ENCODE assay signal across 7 cellular contexts in genomic region chr19:44113784-44114390, GRCh38. TPM values are rescaled to one million over a fixed set of nuclear protein-coding genes. Genes with fewer than 3 reads are reported as not detected.
DNase-seq lines count a peak whose midpoint lies in the region; ATAC-seq and TF ChIP-seq lines count a peak whose summit lies in the region.

No MANE protein-coding gene starts in this region.

- 7% methylated on average over 18 of the region's 18 CpGs for WGBS in hepatocyte (ENCODE audit: low lambda C conversion rate, missing lambda C conversion rate)
- 3 to 7% (median 6%) methylated on average over 15 to 18 of the region's 18 CpGs for WGBS in spleen, 5 donors

- peak overlapping the region; percentile 99 for H3K4me3 Mint-ChIP-seq in activated T-helper 2 cell treated with anti-CD3 and anti-CD28 coated beads, Interferon-gamma antibody, Interleukin-2, Interleukin-4, amounts not matched to agents 10 μg/mL and 5 μg/mL and 100 μg/mL, durations not matched to agents 14 hours and 24 hours and 36 hours (ENCODE audit: low read depth)

- peak overlapping the region; percentile 68 for H3K27ac ChIP-seq in hepatocyte
- peak overlapping the region; percentile 32 to 85 (median 78) for H3K27ac ChIP-seq in spleen

- TF ChIP-seq CTCF in hepatocyte (IDR thresholded peaks at IDR 0.05; ENCODE audit: poor library complexity) (no peak), spleen (IDR thresholded peaks at IDR 0.05 in 8 of 11, conservative IDR thresholded peaks at IDR 0.05 in 3 of 11) (no peak)

- peaks cover 14% of the 10 kb centered on the region for H3K4me1 Mint-ChIP-seq in activated T-helper 2 cell treated with anti-CD3 and anti-CD28 coated beads, Interferon-gamma antibody, Interleukin-2, Interleukin-4, amounts not matched to agents 10 μg/mL and 5 μg/mL and 100 μg/mL, durations not matched to agents 14 hours and 24 hours and 36 hours (ENCODE audit: low read depth)

- peak overlapping the region; percentile 67 for H2AFZ ChIP-seq in hepatocyte

- H3K27me3 ChIP-seq in hepatocyte (no peaks in the 10 kb centered on the region), spleen (replicated peaks in 1 of 7) (no peaks in the 10 kb centered on the region)

- peaks cover 3% of the 10 kb centered on the region for H3K9me3 ChIP-seq in hepatocyte (ENCODE audit: low read depth)
- peaks cover 13 to 34% (median 33%) of the 10 kb centered on the region in 8 donors for H3K9me3 ChIP-seq in spleen

- no peaks in the 10 kb centered on the region for H3K27me3 Mint-ChIP-seq in activated T-helper 2 cell treated with anti-CD3 and anti-CD28 coated beads, Interferon-gamma antibody, Interleukin-2, Interleukin-4, amounts not matched to agents 10 μg/mL and 5 μg/mL and 100 μg/mL, durations not matched to agents 14 hours and 24 hours and 36 hours (ENCODE audit: low read depth)

- peaks cover 20% of the 10 kb centered on the region for H3K9me3 Mint-ChIP-seq in activated T-helper 2 cell treated with anti-CD3 and anti-CD28 coated beads, Interferon-gamma antibody, Interleukin-2, Interleukin-4, amounts not matched to agents 10 μg/mL and 5 μg/mL and 100 μg/mL, durations not matched to agents 14 hours and 24 hours and 36 hours

- H3K4me3 ChIP-seq in hepatocyte (peak overlapping the region; percentile 53), spleen (peak overlapping the region; percentile 71 to 91 (median 78))

- peaks cover 51% of the 10 kb centered on the region for H3K36me3 Mint-ChIP-seq in activated T-helper 2 cell treated with anti-CD3 and anti-CD28 coated beads, Interferon-gamma antibody, Interleukin-2, Interleukin-4, amounts not matched to agents 10 μg/mL and 5 μg/mL and 100 μg/mL, durations not matched to agents 14 hours and 24 hours and 36 hours (ENCODE audit: low read depth)

- H3K4me1 ChIP-seq in hepatocyte (ENCODE audit: insufficient read depth) (peaks cover 5% of the 10 kb centered on the region), spleen (peaks cover 10 to 34% (median 24%) of the 10 kb centered on the region in 6 donors)

- ATAC-seq in GM18858 (IDR thresholded peaks at IDR 0.05; ENCODE audit: unreplicated experiment), result peak; percentile 5
- peak; percentile 5 for ATAC-seq in HG03521 (IDR thresholded peaks at IDR 0.05; ENCODE audit: unreplicated experiment)

- H3K27ac Mint-ChIP-seq in activated T-helper 2 cell treated with anti-CD3 and anti-CD28 coated beads, Interferon-gamma antibody, Interleukin-2, Interleukin-4, amounts not matched to agents 10 μg/mL and 5 μg/mL and 100 μg/mL, durations not matched to agents 14 hours and 24 hours and 36 hours, result no peak overlapping the region

- no peaks in the 10 kb centered on the region for H3K36me3 ChIP-seq in hepatocyte (replicated peaks; ENCODE audit: insufficient read depth, low read depth)
- H3K36me3 ChIP-seq in spleen, result peaks cover 5 to 40% (median 27%) of the 10 kb centered on the region in 6 donors

- H3K4me2 ChIP-seq in hepatocyte, result peak overlapping the region; percentile 87

- DNase-seq in activated T-helper 2 cell treated with anti-CD3 and anti-CD28 coated beads, Interferon-gamma antibody, Interleukin-2, Interleukin-4, amounts not matched to agents 10 μg/mL and 5 μg/mL and 100 μg/mL, durations not matched to agents 14 hours and 24 hours and 36 hours (ENCODE audit: low spot score), result no peak
- no peak for DNase-seq in hepatocyte (ENCODE audit: low spot score)
- peak; percentile 73 for DNase-seq in spleen
- no peak for DNase-seq in activated gamma-delta T cell treated with Interleukin-2 at 50 U/mL for 16 hours
- DNase-seq in NCI-H2171 (lab: John Stamatoyannopoulos, UW), result no peak

- intact Hi-C loops in activated T-helper 2 cell treated with anti-CD3 and anti-CD28 coated beads, Interferon-gamma antibody, Interleukin-2, Interleukin-4, amounts not matched to agents 10 μg/mL and 5 μg/mL and 100 μg/mL, durations not matched to agents 14 hours and 24 hours and 36 hours (cut with micrococcal nuclease), result loop anchor here (1.0 to 10.0 kb wide), 6 partner anchors 20 to 391 kb away; partner anchors contain the start of genes ZNF180, ZNF224, ZNF226 and ZNF227
- intact Hi-C loops in spleen (cut with DNase I; ENCODE audit: low total_unique reads), result loop anchor here (10.0 kb wide), 1 partner anchor 51 kb away; the partner anchor contains the start of gene ZNF226

- TF ChIP-seq POLR2A in spleen (IDR thresholded peaks at IDR 0.05), result no peak

- H4K20me1 ChIP-seq in hepatocyte (ENCODE audit: insufficient read depth, poor library complexity, severe bottlenecking), result no peaks in the 10 kb centered on the region

- no peaks in the 10 kb centered on the region for H3K9me2 ChIP-seq in hepatocyte (replicated peaks; ENCODE audit: insufficient read depth)

- H3K79me2 ChIP-seq in hepatocyte, result peaks cover 18% of the 10 kb centered on the region

RNA-seq across cellular contexts. Expression of gene ZNF225, which starts 0.7 kb away (rescaled TPM):
- total RNA-seq in activated T-helper 2 cell treated with anti-CD3 and anti-CD28 coated beads, Interferon-gamma antibody, Interleukin-2, Interleukin-4, amounts not matched to agents 10 μg/mL and 5 μg/mL and 100 μg/mL, durations not matched to agents 14 hours and 24 hours and 36 hours, result 3.5 and 3.6 TPM in 2 replicates
- 4.1 TPM in 2 replicates for total RNA-seq in hepatocyte
- polyA plus RNA-seq in hepatocyte, result 1.2 and 2.9 TPM in 2 replicates
- total RNA-seq in spleen, result 1 to 10 TPM; 5.0 to 9.4 (median 6.6) TPM
- 1 to 10 TPM; 1.4 to 2.0 (median 1.7) TPM for polyA plus RNA-seq in spleen

RNA-seq across cellular contexts. Expression of gene ZNF224, which starts 19.7 kb away (rescaled TPM):
- 19.4 and 22.3 TPM in 2 replicates for total RNA-seq in activated T-helper 2 cell treated with anti-CD3 and anti-CD28 coated beads, Interferon-gamma antibody, Interleukin-2, Interleukin-4, amounts not matched to agents 10 μg/mL and 5 μg/mL and 100 μg/mL, durations not matched to agents 14 hours and 24 hours and 36 hours
- total RNA-seq in hepatocyte (24.8 and 25.9 TPM in 2 replicates), spleen (10 to 100 TPM; 39.4 to 61.8 (median 49.8) TPM)
- polyA plus RNA-seq in hepatocyte (17.6 and 20.8 TPM in 2 replicates), spleen (10 to 100 TPM; 15.9 to 26.6 (median 22.6) TPM)

RNA-seq across cellular contexts. Expression of gene ZNF234, which starts 27.5 kb away (rescaled TPM):
- total RNA-seq in activated T-helper 2 cell treated with anti-CD3 and anti-CD28 coated beads, Interferon-gamma antibody, Interleukin-2, Interleukin-4, amounts not matched to agents 10 μg/mL and 5 μg/mL and 100 μg/mL, durations not matched to agents 14 hours and 24 hours and 36 hours, result 10.3 and 11.6 TPM in 2 replicates
- total RNA-seq in hepatocyte, result 8.6 and 9.9 TPM in 2 replicates
- 4.1 and 6.7 TPM in 2 replicates for polyA plus RNA-seq in hepatocyte
- 10 to 100 TPM; 12.2 to 17.6 (median 13.8) TPM for total RNA-seq in spleen
- 1 to 10 TPM; 2.2 to 3.9 (median 2.6) TPM for polyA plus RNA-seq in spleen

RNA-seq across cellular contexts. Expression of gene ZNF284, which starts 41.9 kb away (rescaled TPM):
- total RNA-seq in activated T-helper 2 cell treated with anti-CD3 and anti-CD28 coated beads, Interferon-gamma antibody, Interleukin-2, Interleukin-4, amounts not matched to agents 10 μg/mL and 5 μg/mL and 100 μg/mL, durations not matched to agents 14 hours and 24 hours and 36 hours, result 1.1 and 1.4 TPM in 2 replicates
- total RNA-seq in hepatocyte (2.6 and 2.9 TPM in 2 replicates), spleen (1 to 10 TPM; 1.8 to 3.8 (median 3.0) TPM)
- polyA plus RNA-seq in hepatocyte (0.87 and 1.4 TPM in 2 replicates), spleen (1 to 10 TPM in 1 of 3 donors, under 1 TPM in 2; 0.59 to 1.3 (median 0.82) TPM)

RNA-seq across cellular contexts. Expression of gene ZNF226, which starts 51.0 kb away (rescaled TPM):
- 6.6 and 9.8 TPM in 2 replicates for total RNA-seq in activated T-helper 2 cell treated with anti-CD3 and anti-CD28 coated beads, Interferon-gamma antibody, Interleukin-2, Interleukin-4, amounts not matched to agents 10 μg/mL and 5 μg/mL and 100 μg/mL, durations not matched to agents 14 hours and 24 hours and 36 hours
- total RNA-seq in hepatocyte (22.6 and 30.9 TPM in 2 replicates), spleen (10 to 100 TPM; 21.5 to 40.0 (median 29.3) TPM)
- polyA plus RNA-seq in hepatocyte (30.9 and 31.2 TPM in 2 replicates), spleen (10 to 100 TPM; 14.4 to 20.9 (median 15.8) TPM)
